8 cellular contexts compared by ENCODE assay signal in the genomic region with DNA sequence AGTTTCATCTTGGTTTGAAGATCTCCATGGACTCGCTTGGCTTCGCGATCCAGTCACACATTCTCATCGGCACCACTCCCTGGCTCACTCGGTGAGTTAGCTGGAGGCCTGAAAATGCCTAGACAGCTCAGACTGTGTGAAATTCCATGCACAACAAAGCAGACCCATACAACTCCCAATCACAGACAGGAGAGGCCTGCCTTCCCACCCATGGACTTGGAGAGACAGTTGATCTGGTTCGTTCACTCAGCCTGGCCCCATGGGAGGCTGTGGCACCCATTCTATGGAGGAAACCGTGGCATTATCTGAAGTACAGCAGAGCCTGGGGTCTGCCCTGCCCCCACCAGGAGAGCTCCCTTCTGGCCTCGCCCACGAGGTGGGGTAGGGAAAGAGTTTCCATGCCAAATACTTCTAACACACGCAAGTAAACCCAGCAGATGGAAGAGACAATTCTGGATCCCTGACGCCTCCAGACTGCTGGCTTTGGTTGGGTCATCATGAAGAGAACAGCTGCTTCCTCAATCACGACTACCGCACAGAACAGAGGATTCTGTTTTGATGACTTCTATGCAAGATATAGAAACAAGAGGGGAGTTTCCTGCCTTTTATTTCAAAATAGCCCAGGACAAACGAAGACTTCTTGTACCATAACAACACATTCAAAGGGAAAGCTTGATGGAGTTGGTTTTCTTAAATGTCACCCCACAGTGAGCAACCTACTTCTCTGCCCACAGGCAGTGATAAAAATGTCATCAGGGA. TPM values are rescaled to one million over a fixed set of nuclear protein-coding genes. Genes with fewer than 3 reads are reported as not detected.
A peak's percentile ranks its signal among the peaks of the same experiment; 100 is the strongest.
DNase-seq lines count a peak whose midpoint lies in the region; ATAC-seq and TF ChIP-seq lines count a peak whose summit lies in the region.

No MANE protein-coding gene starts in this region.

- H3K9me3 Mint-ChIP-seq in activated CD8-positive, alpha-beta memory T cell treated with anti-CD3 and anti-CD28 coated beads, Interleukin-2, amount 10 ng/mL, durations not matched to agents 7 days and 5 days (ENCODE audit: low read depth): no peaks in the 10 kb centered on the region
- no peaks in the 10 kb centered on the region for H3K9me3 Mint-ChIP-seq in activated naive CD8-positive, alpha-beta T cell treated with anti-CD3 and anti-CD28 coated beads, Interleukin-2, amount 50 U/mL, for 24 hours
- no peaks in the 10 kb centered on the region for H3K9me3 Mint-ChIP-seq in memory B cell

- H3K4me1 ChIP-seq in tibial nerve: peaks cover 2 to 100% (median 93%) of the 10 kb centered on the region in 4 donors

- H3K4me3 ChIP-seq in tibial nerve: no peak overlapping the region

- H3K4me3 Mint-ChIP-seq in activated CD8-positive, alpha-beta memory T cell treated with anti-CD3 and anti-CD28 coated beads, Interleukin-2, amount 10 ng/mL, durations not matched to agents 7 days and 5 days: peak overlapping the region; percentile 11
- peak overlapping the region; percentile 50 for H3K4me3 Mint-ChIP-seq in activated naive CD8-positive, alpha-beta T cell treated with anti-CD3 and anti-CD28 coated beads, Interleukin-2, amount 50 U/mL, for 24 hours
- H3K4me3 Mint-ChIP-seq in memory B cell: peak overlapping the region; percentile 71

- peak; percentile 79 to 85 for TF ChIP-seq EP300 in tibial nerve (IDR thresholded peaks at IDR 0.05)

- peak overlapping the region; percentile 83 to 98 (median 91) for H3K27ac ChIP-seq in tibial nerve

- H3K9me3 ChIP-seq in tibial nerve: no peaks in the 10 kb centered on the region

- peaks cover 93% of the 10 kb centered on the region for H3K4me1 Mint-ChIP-seq in activated CD8-positive, alpha-beta memory T cell treated with anti-CD3 and anti-CD28 coated beads, Interleukin-2, amount 10 ng/mL, durations not matched to agents 7 days and 5 days
- peaks cover 93% of the 10 kb centered on the region for H3K4me1 Mint-ChIP-seq in activated naive CD8-positive, alpha-beta T cell treated with anti-CD3 and anti-CD28 coated beads, Interleukin-2, amount 50 U/mL, for 24 hours
- peaks cover 58% of the 10 kb centered on the region for H3K4me1 Mint-ChIP-seq in memory B cell

- no peak for ATAC-seq in activated CD8-positive, alpha-beta memory T cell treated with anti-CD3 and anti-CD28 coated beads, Interleukin-2, amount 10 ng/mL, durations not matched to agents 7 days and 5 days
- peak; percentile 72 for ATAC-seq in activated naive CD8-positive, alpha-beta T cell treated with anti-CD3 and anti-CD28 coated beads, Interleukin-2, amount 50 U/mL, for 24 hours
- peak; percentile 75 for ATAC-seq in memory B cell (ENCODE audit: low read depth)
- no peak for ATAC-seq in GM19023 (IDR thresholded peaks at IDR 0.05; ENCODE audit: unreplicated experiment)
- ATAC-seq in GM19328 (IDR thresholded peaks at IDR 0.05; ENCODE audit: unreplicated experiment): no peak
- no peak for ATAC-seq in GM19035 (IDR thresholded peaks at IDR 0.05; ENCODE audit: unreplicated experiment)

- H3K36me3 ChIP-seq in tibial nerve: no peaks in the 10 kb centered on the region

- no peak for DNase-seq in activated CD8-positive, alpha-beta memory T cell treated with anti-CD3 and anti-CD28 coated beads, Interleukin-2, amount 10 ng/mL, durations not matched to agents 7 days and 5 days
- DNase-seq in activated CD8-positive, alpha-beta memory T cell treated with anti-CD3 and anti-CD28 coated beads, Interleukin-2, amount 50 U/mL, for 4 hours: no peak
- DNase-seq in activated naive CD8-positive, alpha-beta T cell treated with anti-CD3 and anti-CD28 coated beads, Interleukin-2, amount 50 U/mL, for 24 hours: no peak
- DNase-seq in memory B cell (ENCODE audit: low spot score in 2 of 2) (peak in 1 of 2 donors; percentile 52), tibial nerve (ENCODE audit: low spot score in 2 of 2) (no peak)

- WGBS in tibial nerve, 2 donors: 37 to 39% methylated on average over 13 to 14 of the region's 14 CpGs

- H3K27ac Mint-ChIP-seq in activated CD8-positive, alpha-beta memory T cell treated with anti-CD3 and anti-CD28 coated beads, Interleukin-2, amount 10 ng/mL, durations not matched to agents 7 days and 5 days: peak overlapping the region; percentile 52
- peak overlapping the region; percentile 78 for H3K27ac Mint-ChIP-seq in activated naive CD8-positive, alpha-beta T cell treated with anti-CD3 and anti-CD28 coated beads, Interleukin-2, amount 50 U/mL, for 24 hours
- H3K27ac Mint-ChIP-seq in memory B cell: peak overlapping the region; percentile 98

- H3K27me3 Mint-ChIP-seq in activated CD8-positive, alpha-beta memory T cell treated with anti-CD3 and anti-CD28 coated beads, Interleukin-2, amount 10 ng/mL, durations not matched to agents 7 days and 5 days: no peaks in the 10 kb centered on the region
- H3K27me3 Mint-ChIP-seq in activated naive CD8-positive, alpha-beta T cell treated with anti-CD3 and anti-CD28 coated beads, Interleukin-2, amount 50 U/mL, for 24 hours: no peaks in the 10 kb centered on the region
- H3K27me3 Mint-ChIP-seq in memory B cell: no peaks in the 10 kb centered on the region

- no peak for TF ChIP-seq POLR2A in tibial nerve (IDR thresholded peaks at IDR 0.05)

- H3K36me3 Mint-ChIP-seq in activated CD8-positive, alpha-beta memory T cell treated with anti-CD3 and anti-CD28 coated beads, Interleukin-2, amount 10 ng/mL, durations not matched to agents 7 days and 5 days: peaks cover 29% of the 10 kb centered on the region
- H3K36me3 Mint-ChIP-seq in activated naive CD8-positive, alpha-beta T cell treated with anti-CD3 and anti-CD28 coated beads, Interleukin-2, amount 50 U/mL, for 24 hours (ENCODE audit: low read depth): peaks cover 11% of the 10 kb centered on the region
- H3K36me3 Mint-ChIP-seq in memory B cell: peaks cover 14% of the 10 kb centered on the region

- peak in 1 of 5 experiments; percentile 19 for TF ChIP-seq CTCF in tibial nerve (IDR thresholded peaks at IDR 0.05)

- H3K27me3 ChIP-seq in tibial nerve: no peaks in the 10 kb centered on the region

- CTCF ChIA-PET in activated CD8-positive, alpha-beta memory T cell treated with anti-CD3 and anti-CD28 coated beads, Interleukin-2, amount 10 ng/mL, durations not matched to agents 7 days and 5 days (lab: Charles Lee): interaction anchor here (0.7 to 4.4 kb wide), 10 partner anchors 10 to 80 kb away, joined by 3 to 27 read pairs (median 4); no protein-coding TSS in a partner anchor

RNA-seq across cellular contexts. Expression of a gene that starts 15.9 kb away (rescaled TPM):
- total RNA-seq in activated CD8-positive, alpha-beta memory T cell treated with anti-CD3 and anti-CD28 coated beads, Interleukin-2, amount 10 ng/mL, durations not matched to agents 7 days and 5 days: 10 to 100 TPM; 33.5 to 45.5 TPM
- 10 to 100 TPM; 60.8 to 84.8 (median 78.8) TPM for total RNA-seq in tibial nerve

Comparison
In these comparisons a context has a peak if more than half of its experiments do, and no peak if none do; other contexts are left out.
1. ATAC-seq: peak in activated naive CD8-positive, alpha-beta T cell treated with anti-CD3 and anti-CD28 coated beads, Interleukin-2, amount 50 U/mL, for 24 hours (single experiment) and memory B cell (single experiment); none in activated CD8-positive, alpha-beta memory T cell treated with anti-CD3 and anti-CD28 coated beads, Interleukin-2, amount 10 ng/mL, durations not matched to agents 7 days and 5 days (single experiment), GM19023 (single experiment), GM19328 (single experiment) and GM19035 (single experiment).
2. H3K4me3 Mint-ChIP-seq: peak in every context shown above with its lines; median percentile 71 in memory B cell; 50 in activated naive CD8-positive, alpha-beta T cell treated with anti-CD3 and anti-CD28 coated beads, Interleukin-2, amount 50 U/mL, for 24 hours; 11 in activated CD8-positive, alpha-beta memory T cell treated with anti-CD3 and anti-CD28 coated beads, Interleukin-2, amount 10 ng/mL, durations not matched to agents 7 days and 5 days.
3. Peak in every context shown above with its lines, with median percentiles within 50 percentile points of each other: H3K27ac Mint-ChIP-seq.